In genomic region chr1:230117694-230118093, GRCh38 we compare ENCODE assay signal across 22 cellular contexts.
"Had no signal": no experiment of that assay in that cellular context is flagged by ENCODE, and none has a peak within 500 bp of the region (broad histone marks: within the 10 kb centered on the region; RNA-seq: fewer than 3 reads in every experiment).

No MANE protein-coding gene starts in this region.

- H3K4me3 Mint-ChIP-seq: activated CD8-positive, alpha-beta T cell treated with anti-CD3 and anti-CD28 coated beads, Interleukin-2, amount 10 ng/mL, durations not matched to agents 7 days and 5 days; naive thymus-derived CD4-positive, alpha-beta T cell had no signal

- ATAC-seq: activated CD8-positive, alpha-beta T cell treated with anti-CD3 and anti-CD28 coated beads, Interleukin-2, amount 10 ng/mL, durations not matched to agents 7 days and 5 days; activated naive CD4-positive, alpha-beta T cell treated with anti-CD3 and anti-CD28 coated beads, Interleukin-2, amount 50 U/mL, for 72 hours; left lung; naive thymus-derived CD4-positive, alpha-beta T cell had no signal

- H3K27ac Mint-ChIP-seq: activated CD8-positive, alpha-beta T cell treated with anti-CD3 and anti-CD28 coated beads, Interleukin-2, amount 10 ng/mL, durations not matched to agents 7 days and 5 days; naive thymus-derived CD4-positive, alpha-beta T cell had no signal

- DNase-seq: activated CD4-positive, alpha-beta T cell treated with anti-CD3 and anti-CD28 coated beads for 4 hours; activated CD8-positive, alpha-beta memory T cell treated with anti-CD3 and anti-CD28 coated beads, Interleukin-2, amount 50 U/mL, for 4 hours; activated CD8-positive, alpha-beta T cell treated with anti-CD3 and anti-CD28 coated beads, Interleukin-2, amount 10 ng/mL, durations not matched to agents 7 days and 5 days; activated gamma-delta T cell; activated T-cell treated with anti-CD3 and anti-CD28 coated beads, Interleukin-2, amount 50 U/mL, for 48 hours; amygdala; brain microvascular endothelial cell; cortex of kidney; effector CD4-positive, alpha-beta T cell; hippocampal formation; kidney; left lung; mammary epithelial cell; naive thymus-derived CD4-positive, alpha-beta T cell; posterior cingulate gyrus; stimulated activated CD4-positive, alpha-beta T cell treated with anti-CD3 and anti-CD28 coated beads, Interleukin-4, amount 100 ng/mL, for 4 hours; stimulated activated CD8-positive, alpha-beta memory T cell treated with anti-CD3 and anti-CD28 coated beads, Interleukin-4, amount 100 ng/mL, for 48 hours; stomach; T-helper 2 cell; testis; upper lobe of left lung had no signal

- H3K9me3 Mint-ChIP-seq: activated naive CD4-positive, alpha-beta T cell treated with anti-CD3 and anti-CD28 coated beads, Interleukin-2, amount 50 U/mL, for 72 hours had no signal

- H3K27me3 Mint-ChIP-seq: naive thymus-derived CD4-positive, alpha-beta T cell had no signal
